In the genomic region with DNA sequence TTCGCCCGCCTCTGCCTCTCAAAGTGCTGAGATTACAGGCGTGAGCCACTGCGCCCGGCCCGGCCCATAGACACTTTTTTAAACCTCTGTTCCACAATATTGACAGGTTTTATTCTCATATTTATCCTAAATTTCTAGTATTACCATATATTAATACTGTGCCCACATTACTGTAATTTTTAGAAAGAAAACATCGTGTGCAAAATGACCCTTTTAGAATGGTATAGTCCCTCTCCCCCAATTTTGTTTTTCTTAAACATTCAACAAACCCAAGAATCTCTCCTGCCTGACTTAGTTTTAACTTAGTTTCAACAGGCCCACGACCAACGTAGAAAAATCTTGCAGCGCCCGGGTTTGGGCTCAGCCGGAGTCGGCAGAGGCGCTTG, we compare ENCODE assay signal across 12 cellular contexts. TPM values are rescaled to one million over a fixed set of nuclear protein-coding genes. Genes with fewer than 3 reads are reported as not detected.
DNase-seq lines count a peak whose midpoint lies in the region; ATAC-seq and TF ChIP-seq lines count a peak whose summit lies in the region.
"Had no signal": no experiment of that assay in that cellular context is flagged by ENCODE, and none has a peak within 500 bp of the region (broad histone marks: within the 10 kb centered on the region; RNA-seq: fewer than 3 reads in every experiment).

No MANE protein-coding gene starts in this region.

- H3K4me3 ChIP-seq in Caco-2 (ENCODE audit: low read depth, low read length) (peak overlapping the region; percentile 35), Peyer's patch (peak overlapping the region in 2 of 4 donors; percentile 53 to 77), trophoblast cell (ENCODE audit: low read depth, low read length) (no peak overlapping the region), prostate gland (no peak overlapping the region), lower leg skin (ENCODE audit: low read depth, poor library complexity, severe bottlenecking) (no peak overlapping the region)
- peak overlapping the region; percentile 41 for H3K4me3 ChIP-seq in effector memory CD4-positive, alpha-beta T cell (ENCODE audit: insufficient read depth, low read depth, low read length, poor library complexity, severe bottlenecking)
- H3K4me3 ChIP-seq: lung had no signal

- peaks cover 89% of the 10 kb centered on the region for H3K4me1 ChIP-seq in Caco-2
- peaks cover 0 to 50% (median 12%) of the 10 kb centered on the region in 4 donors for H3K4me1 ChIP-seq in Peyer's patch
- H3K4me1 ChIP-seq in effector memory CD4-positive, alpha-beta T cell (ENCODE audit: control insufficient read depth, insufficient read depth, low read length, poor library complexity, severe bottlenecking): peaks cover 15% of the 10 kb centered on the region
- H3K4me1 ChIP-seq in trophoblast cell (ENCODE audit: control insufficient read depth in 1 of 2, insufficient read depth in 2 of 2, low read length in 2 of 2): peaks cover 19 to 29% of the 10 kb centered on the region in 2 experiments
- peaks cover 3% of the 10 kb centered on the region for H3K4me1 ChIP-seq in prostate gland (replicated peaks)

- no peak overlapping the region for H4K12ac ChIP-seq in trophoblast cell (ENCODE audit: low read depth, low read length)

- no peak overlapping the region for H3K23ac ChIP-seq in trophoblast cell (ENCODE audit: low read length)

- no peak overlapping the region for H2BK5ac ChIP-seq in trophoblast cell (ENCODE audit: low read depth, low read length, poor library complexity)

- H3K9me3 Mint-ChIP-seq in Caco-2 (ENCODE audit: unreplicated experiment): no peaks in the 10 kb centered on the region

- no TSS peak for BruUV-seq in Caco-2 (replicated peaks; lab: Mats Ljungman, UMichigan)

- DNase-seq in Caco-2: no peak
- no peak for DNase-seq in Peyer's patch
- DNase-seq in effector memory CD4-positive, alpha-beta T cell: no peak
- no peak for DNase-seq in trophoblast cell
- no peak for DNase-seq in prostate gland (ENCODE audit: low spot score)
- DNase-seq in NCI-H69 (lab: John Stamatoyannopoulos, UW): no peak
- DNase-seq in lower leg skin (ENCODE audit: low spot score in 2 of 2): no peak
- DNase-seq: activated CD4-positive, CD25-positive, alpha-beta regulatory T cell treated with anti-CD3 and anti-CD28 coated beads, Interleukin-2, amount 50 U/mL, for 72 hours; stimulated activated naive CD4-positive, alpha-beta T cell treated with Interleukin-2 at 50 U/mL for 16 hours had no signal

- no peak overlapping the region for H3K18ac ChIP-seq in trophoblast cell (ENCODE audit: low read length)

- H3K27me3 Mint-ChIP-seq in Caco-2 (ENCODE audit: insufficient read depth, unreplicated experiment): no peaks in the 10 kb centered on the region

- H3K4me3 Mint-ChIP-seq in Caco-2 (ENCODE audit: unreplicated experiment): peak overlapping the region; percentile 52

- intact Hi-C loops in Caco-2 (cut with micrococcal nuclease; ENCODE audit: unreplicated experiment): loop anchor here (1.0 to 2.0 kb wide), 3 partner anchors 9 to 38 kb away; partner anchors contain the start of gene CDX2
- intact Hi-C loops in prostate gland (cut with DNase I): no loop called here
- intact Hi-C loops in lower leg skin (cut with DNase I; ENCODE audit: low total_unique reads): loop anchor here (10.0 kb wide), 1 partner anchor 1295 kb away; no protein-coding TSS in a partner anchor

- ATAC-seq in GM18870 (IDR thresholded peaks at IDR 0.05; ENCODE audit: unreplicated experiment): no peak

- H3K27me3 ChIP-seq in Caco-2 (replicated peaks; ENCODE audit: control insufficient read depth, insufficient read depth, low read length): no peaks in the 10 kb centered on the region
- peaks cover 7 to 11% of the 10 kb centered on the region in 2 donors for H3K27me3 ChIP-seq in Peyer's patch
- H3K27me3 ChIP-seq in effector memory CD4-positive, alpha-beta T cell (replicated peaks; ENCODE audit: control insufficient read depth, insufficient read depth, low read length, poor library complexity, severe bottlenecking): peaks cover 33% of the 10 kb centered on the region
- H3K27me3 ChIP-seq in trophoblast cell (ENCODE audit: insufficient read depth, low read length): peaks cover 15% of the 10 kb centered on the region
- H3K27me3 ChIP-seq in prostate gland (replicated peaks; ENCODE audit: insufficient read depth): peaks cover 13% of the 10 kb centered on the region

- H3K79me2 ChIP-seq in trophoblast cell (ENCODE audit: control insufficient read depth, insufficient read depth, low read length, poor library complexity): no peaks in the 10 kb centered on the region

- H3K4me1 Mint-ChIP-seq in Caco-2 (ENCODE audit: low read depth, unreplicated experiment): peaks cover 32% of the 10 kb centered on the region

- POLR2A ChIA-PET in Caco-2 (lab: Charles Lee): interaction anchor here (0.6 to 1.9 kb wide), 5 partner anchors 10 to 1003 kb away, joined by 3 to 16 read pairs (median 4); partner anchors contain the start of genes CDX2 and URAD

- CTCF ChIA-PET in Caco-2 (lab: Charles Lee): interaction anchor here (1.0 to 1.7 kb wide), 6 partner anchors 10 to 598 kb away, joined by 3 to 12 read pairs (median 5); partner anchors contain the start of gene CDX2

- H2BK120ac ChIP-seq in trophoblast cell (ENCODE audit: insufficient read depth, low read length, poor library complexity): no peak overlapping the region

- peaks cover 2% of the 10 kb centered on the region for H3K79me1 ChIP-seq in trophoblast cell (ENCODE audit: low read length)

- H2BK12ac ChIP-seq in trophoblast cell (ENCODE audit: low read length): no peak overlapping the region

- peak overlapping the region; percentile 61 for H3K4me2 ChIP-seq in trophoblast cell (ENCODE audit: low read length)

- H2AK5ac ChIP-seq in trophoblast cell (ENCODE audit: low read length): no peak overlapping the region

- no peak overlapping the region for H4K8ac ChIP-seq in trophoblast cell (ENCODE audit: low read depth, low read length)

- H3K9me3 ChIP-seq in Caco-2 (no peaks in the 10 kb centered on the region), Peyer's patch (no peaks in the 10 kb centered on the region), trophoblast cell (ENCODE audit: insufficient read depth, low read depth, low read length) (no peaks in the 10 kb centered on the region), prostate gland (no peaks in the 10 kb centered on the region)
- no peaks in the 10 kb centered on the region for H3K9me3 ChIP-seq in effector memory CD4-positive, alpha-beta T cell (ENCODE audit: control insufficient read depth, low read length)

- peaks cover 51% of the 10 kb centered on the region for H3K36me3 Mint-ChIP-seq in Caco-2 (ENCODE audit: insufficient read depth, unreplicated experiment)

- peak overlapping the region in 3 of 4 donors; percentile 84 to 98 (median 92) for H3K27ac ChIP-seq in Peyer's patch
- no peak overlapping the region for H3K27ac ChIP-seq in effector memory CD4-positive, alpha-beta T cell (ENCODE audit: insufficient read depth, low read length, poor library complexity, severe bottlenecking)
- H3K27ac ChIP-seq in trophoblast cell (ENCODE audit: low read depth, low read length): no peak overlapping the region
- H3K27ac ChIP-seq in prostate gland: no peak overlapping the region

- H4K91ac ChIP-seq in trophoblast cell (ENCODE audit: low read depth, low read length): no peak overlapping the region

- TF ChIP-seq CTCF in Caco-2 (IDR thresholded peaks at IDR 0.05; ENCODE audit: insufficient read depth in 1 of 2, low read depth in 1 of 2, low read length in 1 of 2, severe bottlenecking in 1 of 2, unreplicated experiment in 1 of 2) (no peak), Peyer's patch (IDR thresholded peaks at IDR 0.05) (no peak), prostate gland (IDR thresholded peaks at IDR 0.05) (no peak), lower leg skin (IDR thresholded peaks at IDR 0.05) (no peak)

- no peak overlapping the region for H3K4ac ChIP-seq in trophoblast cell (ENCODE audit: low read depth, low read length)

- peak overlapping the region; percentile 66 for H3K27ac Mint-ChIP-seq in Caco-2 (ENCODE audit: unreplicated experiment)

- peaks cover 6% of the 10 kb centered on the region for H3K36me3 ChIP-seq in Caco-2 (ENCODE audit: control insufficient read depth, insufficient read depth, low read length)
- H3K36me3 ChIP-seq in Peyer's patch: no peaks in the 10 kb centered on the region
- H3K36me3 ChIP-seq in effector memory CD4-positive, alpha-beta T cell (ENCODE audit: control insufficient read depth, insufficient read depth, low read length): no peaks in the 10 kb centered on the region
- H3K36me3 ChIP-seq in trophoblast cell (ENCODE audit: control insufficient read depth in 1 of 2, insufficient read depth in 2 of 2, low read length in 2 of 2): peaks cover 0 to 2% of the 10 kb centered on the region in 2 experiments
- no peaks in the 10 kb centered on the region for H3K36me3 ChIP-seq in prostate gland

- TF ChIP-seq POLR2A in Peyer's patch (IDR thresholded peaks at IDR 0.05) (no peak), prostate gland (IDR thresholded peaks at IDR 0.05) (no peak), lower leg skin (IDR thresholded peaks at IDR 0.05) (no peak)

- no peak overlapping the region for H3K14ac ChIP-seq in trophoblast cell (ENCODE audit: low read length)

- no peak overlapping the region for H3K9ac ChIP-seq in trophoblast cell (ENCODE audit: low read length)

- no CpG with 5 or more reads among the region's 14 CpGs for WGBS in trophoblast cell (ENCODE audit: extremely low coverage, insufficient coverage, insufficient read length)
- 32% methylated on average over 14 of the region's 14 CpGs for WGBS in prostate gland
- WGBS in lower leg skin, 2 donors: 31 to 33% methylated on average over 14 of the region's 14 CpGs

- H2AFZ ChIP-seq in trophoblast cell (ENCODE audit: insufficient read depth, low read length, poor library complexity): no peak overlapping the region

RNA-seq across cellular contexts. Expression of gene CDX2, which starts 9.1 kb away (rescaled TPM):
- total RNA-seq in Caco-2 (2022): 104 and 109 TPM in 2 replicates
- 100 to 1,000 TPM in 3 of 4 donors, 10 to 100 TPM in 1; 33.0 to 182 (median 136) TPM for total RNA-seq in Peyer's patch
- polyA plus RNA-seq in trophoblast cell (2013): 2.7 and 2.8 TPM in 2 replicates
- under 1 TPM; 0.09 to 0.34 TPM for total RNA-seq in prostate gland
- total RNA-seq in lower leg skin: not detected
- total RNA-seq: Daoy had no signal
- polyA plus RNA-seq: lung had no signal

RNA-seq across cellular contexts. Expression of gene URAD, which starts 28.5 kb away (rescaled TPM):
- total RNA-seq in Caco-2 (2022): 5.2 and 8.1 TPM in 2 replicates
- total RNA-seq in Peyer's patch: 100 to 1,000 TPM in 2 of 4 donors, 10 to 100 TPM in 2; 38.0 to 144 (median 99.0) TPM
- 0.10 and 0.14 TPM in 2 replicates for polyA plus RNA-seq in trophoblast cell (2013)
- not detected for total RNA-seq in prostate gland
- total RNA-seq in lower leg skin: not detected
- total RNA-seq: Daoy, lung had no signal
- polyA plus RNA-seq: lung had no signal

RNA-seq across cellular contexts. Expression of gene PDX1, which starts 40.2 kb away (rescaled TPM):
- total RNA-seq in Caco-2 (2022) (3.7 and 3.9 TPM in 2 replicates), Peyer's patch (not detected), prostate gland (not detected), lower leg skin (not detected)
- polyA plus RNA-seq in trophoblast cell (2013): not detected in 2 replicates
- total RNA-seq: Daoy, lung had no signal
- polyA plus RNA-seq: lung had no signal

Comparison
In these comparisons a context has a peak if more than half of its experiments do, and no peak if none do; other contexts are left out.
1. H3K4me3 ChIP-seq: peak in Caco-2 (single experiment) and effector memory CD4-positive, alpha-beta T cell (single experiment); none in trophoblast cell (single experiment), prostate gland (0 of 2) and lower leg skin (single experiment).
2. H3K27ac ChIP-seq: peak in Peyer's patch (3 of 4); none in effector memory CD4-positive, alpha-beta T cell (single experiment), trophoblast cell (single experiment) and prostate gland (0 of 2).
3. RNA of gene CDX2, which starts 9.1 kb away (total RNA-seq): 33.0 to 182 TPM in Peyer's patch and 104 to 109 TPM in Caco-2; 0.09 to 0.34 TPM in prostate gland and not detected in lower leg skin; every median in the first group is over 10 times any median in the second.